Comparison of ENCODE assay signal across 27 cellular contexts in the genomic region with DNA sequence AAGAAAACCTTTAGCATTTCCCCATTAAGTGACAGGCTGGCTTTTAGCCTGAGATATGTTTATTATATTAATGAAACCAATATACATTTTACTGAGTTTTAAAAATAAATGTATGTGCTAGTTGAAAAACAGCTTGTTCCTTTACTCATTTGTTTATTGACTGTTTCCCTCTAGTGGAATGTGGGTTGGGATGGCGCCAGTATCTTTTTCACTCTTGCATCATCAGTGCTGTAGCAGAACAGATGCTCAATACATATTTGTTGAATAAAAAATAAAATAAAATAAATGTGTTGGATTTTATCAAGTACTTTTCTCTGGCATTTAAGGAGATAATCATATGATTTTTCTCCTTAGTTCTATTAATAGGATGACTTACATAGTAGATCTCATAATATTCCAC. TPM values are rescaled to one million over a fixed set of nuclear protein-coding genes. Genes with fewer than 3 reads are reported as not detected.
DNase-seq lines count a peak whose midpoint lies in the region; ATAC-seq and TF ChIP-seq lines count a peak whose summit lies in the region.
"Had no signal": no experiment of that assay in that cellular context is flagged by ENCODE, and none has a peak within 500 bp of the region (broad histone marks: within the 10 kb centered on the region; RNA-seq: fewer than 3 reads in every experiment).

No MANE protein-coding gene starts in this region.

- DNase-seq in Ammon's horn (ENCODE audit: low spot score) = peak; percentile 34
- DNase-seq in MG63 = peak; percentile 72
- peak; percentile 15 for DNase-seq in epithelial cell of esophagus (ENCODE audit: low read depth)
- DNase-seq in inferior parietal cortex (ENCODE audit: extremely low spot score) = peak; percentile 42
- DNase-seq in COLO829 (ENCODE audit: low spot score) = no peak
- no peak for DNase-seq in hypothalamus (lab: John Stamatoyannopoulos, UW)
- DNase-seq: activated CD4-positive, alpha-beta T cell treated with anti-CD3 and anti-CD28 coated beads for 48 hours; AML-193; CD4-positive, alpha-beta T cell; effector memory CD4-positive, alpha-beta T cell; Kasumi-1; left lung; mesendoderm; NCI-H146; NCI-H2107; NCI-H345; NCI-H774; ovary; small intestine; stimulated activated naive CD4-positive, alpha-beta T cell; upper lobe of right lung had no signal

- ATAC-seq in GM19452 (IDR thresholded peaks at IDR 0.05; ENCODE audit: unreplicated experiment) (no peak), HG02623 (IDR thresholded peaks at IDR 0.05; ENCODE audit: unreplicated experiment) (no peak)
- ATAC-seq: A549, left lung, upper lobe of right lung had no signal

- no peaks in the 10 kb centered on the region for H3K36me3 ChIP-seq in MG63
- H3K36me3 ChIP-seq: breast epithelium, left lung, ovary, suprapubic skin, upper lobe of right lung had no signal

- no peak for TF ChIP-seq CTCF in epithelial cell of esophagus (IDR thresholded peaks at IDR 0.05; ENCODE audit: insufficient read depth, low read depth, low read length, missing control alignments)

- H3K4me3 ChIP-seq in MG63 (no peak overlapping the region), epithelial cell of esophagus (ENCODE audit: low read length) (no peak overlapping the region)
- H3K4me3 ChIP-seq: A549, breast epithelium, coronary artery, left lung, ovary, suprapubic skin, upper lobe of right lung had no signal

- peaks cover 21% of the 10 kb centered on the region for H3K9me3 ChIP-seq in MG63
- H3K9me3 ChIP-seq: ovary, upper lobe of right lung had no signal

- peaks cover 21% of the 10 kb centered on the region for H3K27me3 ChIP-seq in MG63
- H3K27me3 ChIP-seq: breast epithelium, left lung, ovary, suprapubic skin, upper lobe of right lung had no signal

RNA-seq across cellular contexts. Expression of a gene that starts 43.0 kb away (rescaled TPM):
- not detected in 2 replicates for total RNA-seq in MG63 (2014; rRNA removed; shearing (Covaris generic); ENCODE audit: low replicate concordance)
- total RNA-seq: CD4-positive, alpha-beta T cell had no signal

Comparison
In these comparisons a context has a peak if more than half of its experiments do, and no peak if none do; other contexts are left out.
1. DNase-seq: peak in Ammon's horn (single experiment), MG63 (single experiment), epithelial cell of esophagus (single experiment) and inferior parietal cortex (single experiment); none in COLO829 (single experiment) and hypothalamus (0 of 51).